8 cellular contexts compared by ENCODE assay signal in the genomic region with DNA sequence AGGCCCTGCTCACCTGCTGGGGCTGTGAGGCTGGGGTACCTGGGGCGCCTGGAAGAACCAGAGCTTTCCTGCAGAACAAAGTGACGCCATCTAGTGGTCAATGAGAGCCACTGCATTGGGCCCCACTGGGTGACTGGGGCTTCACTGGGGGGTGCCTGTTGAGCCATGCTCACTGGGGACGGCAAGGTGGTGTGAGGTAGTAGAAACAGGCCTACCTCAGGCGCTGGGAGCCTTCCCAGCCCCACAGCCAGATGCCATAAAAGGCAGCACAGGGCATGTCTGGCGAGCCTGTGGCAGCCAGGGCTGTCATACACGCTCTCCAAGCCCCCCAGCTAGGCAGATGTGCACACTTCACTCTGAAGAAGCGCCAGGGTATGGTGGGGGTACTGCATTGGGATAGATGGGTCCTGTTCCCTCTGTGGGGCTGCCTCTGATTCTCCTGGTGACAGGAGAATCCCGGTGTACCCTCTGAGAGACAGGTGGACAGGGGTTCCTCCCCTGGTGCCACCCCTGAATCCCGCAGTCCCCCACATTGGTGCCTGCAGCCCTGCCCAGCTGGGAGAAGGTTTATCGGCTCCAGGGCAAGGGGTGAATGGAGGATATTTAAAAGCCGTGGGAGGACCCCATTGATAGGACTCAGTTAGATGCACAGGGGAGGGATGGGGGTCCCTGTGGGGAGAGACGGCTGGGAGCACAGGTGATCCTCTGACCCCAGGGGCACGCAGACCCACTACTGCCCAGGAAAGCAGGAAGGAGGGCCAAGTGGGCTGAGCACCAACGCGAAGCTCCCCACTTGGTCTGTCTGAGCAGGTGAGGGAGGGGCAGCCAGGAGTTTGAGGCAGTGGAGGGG.
A peak's percentile ranks its signal among the peaks of the same experiment; 100 is the strongest.
DNase-seq lines count a peak whose midpoint lies in the region; TF ChIP-seq lines count a peak whose summit lies in the region.

No MANE protein-coding gene starts in this region.

- peak; percentile 79 for TF ChIP-seq CTCF in fibroblast of pulmonary artery (IDR thresholded peaks at IDR 0.05; ENCODE audit: low read length, missing control alignments)

- H3K79me2 ChIP-seq in Karpas-422 (ENCODE audit: low read length), result no peaks in the 10 kb centered on the region

- H3K4me3 ChIP-seq in Karpas-422 (ENCODE audit: low read length) (no peak overlapping the region), fibroblast of pulmonary artery (replicated peaks; ENCODE audit: low read depth, low read length) (no peak overlapping the region)

- H2AFZ ChIP-seq in Karpas-422 (ENCODE audit: low read length), result no peak overlapping the region

- no peaks in the 10 kb centered on the region for H3K9me3 ChIP-seq in Karpas-422 (ENCODE audit: low read length)

- no peaks in the 10 kb centered on the region for H3K9me2 ChIP-seq in Karpas-422 (replicated peaks; ENCODE audit: insufficient read depth, low read length)

- no peak overlapping the region for H3K4me2 ChIP-seq in Karpas-422 (ENCODE audit: low read depth, low read length, poor library complexity, severe bottlenecking)

- H3K27me3 ChIP-seq in Karpas-422 (ENCODE audit: low read length), result no peaks in the 10 kb centered on the region

- H3K9ac ChIP-seq in Karpas-422 (ENCODE audit: low read length), result no peak overlapping the region

- DNase-seq in ELF-1 (ENCODE audit: low read depth, low spot score) (peak; percentile 48), Karpas-422 (peak; percentile 77), fibroblast of pulmonary artery (ENCODE audit: low read depth) (peak; percentile 37), DMS79 (lab: John Stamatoyannopoulos, UW) (no peak), NCI-H2107 (lab: John Stamatoyannopoulos, UW) (no peak), NCI-H774 (lab: John Stamatoyannopoulos, UW) (no peak)
- peak; percentile 83 for DNase-seq in activated CD8-positive, alpha-beta memory T cell treated with anti-CD3 and anti-CD28 coated beads, Interleukin-2, amount 50 U/mL, for 48 hours
- peak; percentile 64 for DNase-seq in stimulated activated CD4-positive, alpha-beta T cell treated with anti-CD3 and anti-CD28 coated beads, Interleukin-15, amount 100 ng/mL, for 24 hours

- no peaks in the 10 kb centered on the region; the same call in 1 of the 2 replicates for H4K20me1 ChIP-seq in Karpas-422 (ENCODE audit: insufficient read depth, low read depth, low read length)

- H3K4me1 ChIP-seq in Karpas-422 (ENCODE audit: low read length), result peaks cover 11% of the 10 kb centered on the region

- H3K36me3 ChIP-seq in Karpas-422 (ENCODE audit: insufficient read depth, low read length), result no peaks in the 10 kb centered on the region

- H3K27ac ChIP-seq in Karpas-422 (ENCODE audit: low read length), result no peak overlapping the region

Comparison
In these comparisons a context has a peak if more than half of its experiments do, and no peak if none do; other contexts are left out.
1. DNase-seq: peak in ELF-1 (single experiment), Karpas-422 (single experiment), activated CD8-positive, alpha-beta memory T cell treated with anti-CD3 and anti-CD28 coated beads, Interleukin-2, amount 50 U/mL, for 48 hours (single experiment), fibroblast of pulmonary artery (single experiment) and stimulated activated CD4-positive, alpha-beta T cell treated with anti-CD3 and anti-CD28 coated beads, Interleukin-15, amount 100 ng/mL, for 24 hours (single experiment); none in DMS79 (single experiment), NCI-H2107 (single experiment) and NCI-H774 (single experiment).